Comparison of ENCODE assay signal across 8 cellular contexts in genomic region chr7:36153571-36154097, GRCh38. TPM values are rescaled to one million over a fixed set of nuclear protein-coding genes. Genes with fewer than 3 reads are reported as not detected.
DNase-seq lines count a peak whose midpoint lies in the region; ATAC-seq and TF ChIP-seq lines count a peak whose summit lies in the region.

No MANE protein-coding gene starts in this region.

- peak overlapping the region; percentile 90 for H3K27ac ChIP-seq in neutrophil

- peak; percentile 24 for DNase-seq in activated naive CD4-positive, alpha-beta T cell treated with Interleukin-2 at 50 U/mL for 16 hours
- DNase-seq in activated naive CD4-positive, alpha-beta T cell treated with anti-CD3 and anti-CD28 coated beads, Interleukin-2, amount 50 U/mL, for 16 hours = no peak
- DNase-seq in activated CD4-positive, alpha-beta T cell treated with anti-CD3 and anti-CD28 coated beads, Interleukin-2, amount 50 U/mL, for 48 hours = peak; percentile 16 to 31
- DNase-seq in fibroblast of the aortic adventitia (ENCODE audit: low read depth) (no peak), NCI-H2029 treated with DMSO at 0.1 percent for 48 hours (lab: John Stamatoyannopoulos, UW) (no peak), COLO668 (lab: John Stamatoyannopoulos, UW; ENCODE audit: unreplicated experiment) (no peak)

- peak; percentile 13 for ATAC-seq in HG03432 (IDR thresholded peaks at IDR 0.05; ENCODE audit: unreplicated experiment)

- H3K9me3 ChIP-seq in neutrophil = no peaks in the 10 kb centered on the region

- TF ChIP-seq CTCF in fibroblast of the aortic adventitia (IDR thresholded peaks at IDR 0.05; ENCODE audit: insufficient read depth, low read length) (no peak), neutrophil (IDR thresholded peaks at IDR 0.05) (no peak)

- peaks cover 32% of the 10 kb centered on the region for H3K36me3 ChIP-seq in neutrophil

- no peaks in the 10 kb centered on the region for H3K27me3 ChIP-seq in neutrophil

- peaks cover 55 to 76% of the 10 kb centered on the region in 2 experiments for H3K4me1 ChIP-seq in neutrophil (ENCODE audit: control insufficient read depth in 1 of 2, insufficient read depth in 1 of 2, low read depth in 1 of 2, low read length in 1 of 2)

- peak overlapping the region; percentile 72 for H3K4me3 ChIP-seq in fibroblast of the aortic adventitia (ENCODE audit: low read depth, low read length)
- peak overlapping the region; percentile 99 to 100 for H3K4me3 ChIP-seq in neutrophil (ENCODE audit: low read depth in 1 of 2, low read length in 1 of 2)

RNA-seq across cellular contexts. Expression of gene EEPD1, which starts 0.6 kb away (rescaled TPM):
- total RNA-seq in fibroblast of the aortic adventitia (ENCODE audit: low replicate concordance) = 5.2 and 5.7 TPM in 2 replicates

Comparison
In these comparisons a context has a peak if more than half of its experiments do, and no peak if none do; other contexts are left out.
1. DNase-seq: peak in activated naive CD4-positive, alpha-beta T cell treated with Interleukin-2 at 50 U/mL for 16 hours (single experiment) and activated CD4-positive, alpha-beta T cell treated with anti-CD3 and anti-CD28 coated beads, Interleukin-2, amount 50 U/mL, for 48 hours (2 of 2); none in activated naive CD4-positive, alpha-beta T cell treated with anti-CD3 and anti-CD28 coated beads, Interleukin-2, amount 50 U/mL, for 16 hours (single experiment), fibroblast of the aortic adventitia (single experiment), NCI-H2029 treated with DMSO at 0.1 percent for 48 hours (single experiment) and COLO668 (single experiment).